In genomic region chr4:64464581-64464980, GRCh38 we compare ENCODE assay signal across 1 cellular context.
TF ChIP-seq lines count a peak whose summit lies in the region.

No MANE protein-coding gene starts in this region.

TF ChIP-seq in H1, 55 proteins besides CTCF, POLR2A, EP300 and RAD21 (continued from another document):
- TF ChIP-seq, protein P1, sequence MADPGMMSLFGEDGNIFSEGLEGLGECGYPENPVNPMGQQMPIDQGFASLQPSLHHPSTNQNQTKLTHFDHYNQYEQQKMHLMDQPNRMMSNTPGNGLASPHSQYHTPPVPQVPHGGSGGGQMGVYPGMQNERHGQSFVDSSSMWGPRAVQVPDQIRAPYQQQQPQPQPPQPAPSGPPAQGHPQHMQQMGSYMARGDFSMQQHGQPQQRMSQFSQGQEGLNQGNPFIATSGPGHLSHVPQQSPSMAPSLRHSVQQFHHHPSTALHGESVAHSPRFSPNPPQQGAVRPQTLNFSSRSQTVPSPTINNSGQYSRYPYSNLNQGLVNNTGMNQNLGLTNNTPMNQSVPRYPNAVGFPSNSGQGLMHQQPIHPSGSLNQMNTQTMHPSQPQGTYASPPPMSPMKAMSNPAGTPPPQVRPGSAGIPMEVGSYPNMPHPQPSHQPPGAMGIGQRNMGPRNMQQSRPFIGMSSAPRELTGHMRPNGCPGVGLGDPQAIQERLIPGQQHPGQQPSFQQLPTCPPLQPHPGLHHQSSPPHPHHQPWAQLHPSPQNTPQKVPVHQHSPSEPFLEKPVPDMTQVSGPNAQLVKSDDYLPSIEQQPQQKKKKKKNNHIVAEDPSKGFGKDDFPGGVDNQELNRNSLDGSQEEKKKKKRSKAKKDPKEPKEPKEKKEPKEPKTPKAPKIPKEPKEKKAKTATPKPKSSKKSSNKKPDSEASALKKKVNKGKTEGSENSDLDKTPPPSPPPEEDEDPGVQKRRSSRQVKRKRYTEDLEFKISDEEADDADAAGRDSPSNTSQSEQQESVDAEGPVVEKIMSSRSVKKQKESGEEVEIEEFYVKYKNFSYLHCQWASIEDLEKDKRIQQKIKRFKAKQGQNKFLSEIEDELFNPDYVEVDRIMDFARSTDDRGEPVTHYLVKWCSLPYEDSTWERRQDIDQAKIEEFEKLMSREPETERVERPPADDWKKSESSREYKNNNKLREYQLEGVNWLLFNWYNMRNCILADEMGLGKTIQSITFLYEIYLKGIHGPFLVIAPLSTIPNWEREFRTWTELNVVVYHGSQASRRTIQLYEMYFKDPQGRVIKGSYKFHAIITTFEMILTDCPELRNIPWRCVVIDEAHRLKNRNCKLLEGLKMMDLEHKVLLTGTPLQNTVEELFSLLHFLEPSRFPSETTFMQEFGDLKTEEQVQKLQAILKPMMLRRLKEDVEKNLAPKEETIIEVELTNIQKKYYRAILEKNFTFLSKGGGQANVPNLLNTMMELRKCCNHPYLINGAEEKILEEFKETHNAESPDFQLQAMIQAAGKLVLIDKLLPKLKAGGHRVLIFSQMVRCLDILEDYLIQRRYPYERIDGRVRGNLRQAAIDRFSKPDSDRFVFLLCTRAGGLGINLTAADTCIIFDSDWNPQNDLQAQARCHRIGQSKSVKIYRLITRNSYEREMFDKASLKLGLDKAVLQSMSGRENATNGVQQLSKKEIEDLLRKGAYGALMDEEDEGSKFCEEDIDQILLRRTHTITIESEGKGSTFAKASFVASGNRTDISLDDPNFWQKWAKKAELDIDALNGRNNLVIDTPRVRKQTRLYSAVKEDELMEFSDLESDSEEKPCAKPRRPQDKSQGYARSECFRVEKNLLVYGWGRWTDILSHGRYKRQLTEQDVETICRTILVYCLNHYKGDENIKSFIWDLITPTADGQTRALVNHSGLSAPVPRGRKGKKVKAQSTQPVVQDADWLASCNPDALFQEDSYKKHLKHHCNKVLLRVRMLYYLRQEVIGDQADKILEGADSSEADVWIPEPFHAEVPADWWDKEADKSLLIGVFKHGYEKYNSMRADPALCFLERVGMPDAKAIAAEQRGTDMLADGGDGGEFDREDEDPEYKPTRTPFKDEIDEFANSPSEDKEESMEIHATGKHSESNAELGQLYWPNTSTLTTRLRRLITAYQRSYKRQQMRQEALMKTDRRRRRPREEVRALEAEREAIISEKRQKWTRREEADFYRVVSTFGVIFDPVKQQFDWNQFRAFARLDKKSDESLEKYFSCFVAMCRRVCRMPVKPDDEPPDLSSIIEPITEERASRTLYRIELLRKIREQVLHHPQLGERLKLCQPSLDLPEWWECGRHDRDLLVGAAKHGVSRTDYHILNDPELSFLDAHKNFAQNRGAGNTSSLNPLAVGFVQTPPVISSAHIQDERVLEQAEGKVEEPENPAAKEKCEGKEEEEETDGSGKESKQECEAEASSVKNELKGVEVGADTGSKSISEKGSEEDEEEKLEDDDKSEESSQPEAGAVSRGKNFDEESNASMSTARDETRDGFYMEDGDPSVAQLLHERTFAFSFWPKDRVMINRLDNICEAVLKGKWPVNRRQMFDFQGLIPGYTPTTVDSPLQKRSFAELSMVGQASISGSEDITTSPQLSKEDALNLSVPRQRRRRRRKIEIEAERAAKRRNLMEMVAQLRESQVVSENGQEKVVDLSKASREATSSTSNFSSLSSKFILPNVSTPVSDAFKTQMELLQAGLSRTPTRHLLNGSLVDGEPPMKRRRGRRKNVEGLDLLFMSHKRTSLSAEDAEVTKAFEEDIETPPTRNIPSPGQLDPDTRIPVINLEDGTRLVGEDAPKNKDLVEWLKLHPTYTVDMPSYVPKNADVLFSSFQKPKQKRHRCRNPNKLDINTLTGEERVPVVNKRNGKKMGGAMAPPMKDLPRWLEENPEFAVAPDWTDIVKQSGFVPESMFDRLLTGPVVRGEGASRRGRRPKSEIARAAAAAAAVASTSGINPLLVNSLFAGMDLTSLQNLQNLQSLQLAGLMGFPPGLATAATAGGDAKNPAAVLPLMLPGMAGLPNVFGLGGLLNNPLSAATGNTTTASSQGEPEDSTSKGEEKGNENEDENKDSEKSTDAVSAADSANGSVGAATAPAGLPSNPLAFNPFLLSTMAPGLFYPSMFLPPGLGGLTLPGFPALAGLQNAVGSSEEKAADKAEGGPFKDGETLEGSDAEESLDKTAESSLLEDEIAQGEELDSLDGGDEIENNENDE (IDR thresholded peaks at IDR 0.05; ENCODE audit: insufficient replicate concordance, low read length): no peak
- TF ChIP-seq YY1 (IDR thresholded peaks at IDR 0.05; ENCODE audit: low read depth, low read length) (no peak), CBX5 (IDR thresholded peaks at IDR 0.05; ENCODE audit: low read depth, low read length) (no peak), RFX5 (IDR thresholded peaks at IDR 0.05; ENCODE audit: borderline replicate concordance, low read depth, low read length) (no peak), KDM4A (IDR thresholded peaks at IDR 0.05; ENCODE audit: low read depth, low read length, severe bottlenecking) (no peak), CHD1 (IDR thresholded peaks at IDR 0.05; ENCODE audit: low read depth, low read length) (no peak), HDAC2 (IDR thresholded peaks at IDR 0.05; ENCODE audit: borderline replicate concordance in 1 of 2, low read depth in 2 of 2, low read length in 2 of 2) (no peak)
- TF ChIP-seq, protein P2, sequence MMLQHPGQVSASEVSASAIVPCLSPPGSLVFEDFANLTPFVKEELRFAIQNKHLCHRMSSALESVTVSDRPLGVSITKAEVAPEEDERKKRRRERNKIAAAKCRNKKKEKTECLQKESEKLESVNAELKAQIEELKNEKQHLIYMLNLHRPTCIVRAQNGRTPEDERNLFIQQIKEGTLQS (IDR thresholded peaks at IDR 0.05; ENCODE audit: insufficient read depth, low read depth, low read length): no peak
